In the genomic region with DNA sequence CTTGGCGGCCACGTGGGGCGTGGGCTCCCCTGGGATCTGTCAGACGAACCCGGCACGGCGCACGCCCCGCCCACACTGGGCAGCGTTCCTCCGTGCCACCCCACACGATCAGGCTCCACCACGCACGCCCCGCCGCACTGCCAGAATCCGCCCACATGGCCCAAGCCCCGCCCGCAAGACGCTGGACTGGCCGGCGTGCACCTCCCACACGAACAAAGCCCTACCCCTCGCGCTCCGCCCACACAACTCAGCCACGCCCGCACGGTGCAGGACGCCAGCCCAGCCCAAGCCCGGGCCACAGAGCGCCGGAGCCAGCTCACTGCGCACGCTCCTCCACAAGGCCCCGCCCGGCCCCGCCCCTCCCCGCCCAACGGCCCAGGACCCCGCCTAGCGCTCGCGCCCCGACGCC, we compare ENCODE assay signal across 1 cellular context.
A peak's percentile ranks its signal among the peaks of the same experiment; 100 is the strongest.
TF ChIP-seq lines count a peak whose summit lies in the region.

No MANE protein-coding gene starts in this region.

TF ChIP-seq in H1, 55 proteins besides CTCF, POLR2A, EP300 and RAD21:
- TF ChIP-seq, protein P1, sequence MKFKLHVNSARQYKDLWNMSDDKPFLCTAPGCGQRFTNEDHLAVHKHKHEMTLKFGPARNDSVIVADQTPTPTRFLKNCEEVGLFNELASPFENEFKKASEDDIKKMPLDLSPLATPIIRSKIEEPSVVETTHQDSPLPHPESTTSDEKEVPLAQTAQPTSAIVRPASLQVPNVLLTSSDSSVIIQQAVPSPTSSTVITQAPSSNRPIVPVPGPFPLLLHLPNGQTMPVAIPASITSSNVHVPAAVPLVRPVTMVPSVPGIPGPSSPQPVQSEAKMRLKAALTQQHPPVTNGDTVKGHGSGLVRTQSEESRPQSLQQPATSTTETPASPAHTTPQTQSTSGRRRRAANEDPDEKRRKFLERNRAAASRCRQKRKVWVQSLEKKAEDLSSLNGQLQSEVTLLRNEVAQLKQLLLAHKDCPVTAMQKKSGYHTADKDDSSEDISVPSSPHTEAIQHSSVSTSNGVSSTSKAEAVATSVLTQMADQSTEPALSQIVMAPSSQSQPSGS (IDR thresholded peaks at IDR 0.05; ENCODE audit: low read length) = no peak
- TF ChIP-seq FOSL1 (IDR thresholded peaks at IDR 0.05; ENCODE audit: insufficient read depth, low read depth, low read length) = no peak
- peak; percentile 49 for TF ChIP-seq NRF1 (IDR thresholded peaks at IDR 0.05; ENCODE audit: low read depth, low read length)
- peak; percentile 46 for TF ChIP-seq ASH2L (IDR thresholded peaks at IDR 0.05; ENCODE audit: low read length)
- no peak for TF ChIP-seq MAFK (IDR thresholded peaks at IDR 0.05; ENCODE audit: low read depth, low read length)
- TF ChIP-seq CREB1 (IDR thresholded peaks at IDR 0.05) = 0 out of 2 replicates have a peak, but pooled peaks have one; percentile 5
- no peak for TF ChIP-seq BCL11A (IDR thresholded peaks at IDR 0.05; ENCODE audit: low read depth in 2 of 2, low read length in 2 of 2)
- TF ChIP-seq NANOG (IDR thresholded peaks at IDR 0.05; ENCODE audit: insufficient read depth, low read depth, low read length, poor library complexity, severe bottlenecking) = no peak
- TF ChIP-seq EGR1 (IDR thresholded peaks at IDR 0.05; ENCODE audit: borderline replicate concordance, low read depth, low read length) = peak; percentile 84
- TF ChIP-seq, protein P2, sequence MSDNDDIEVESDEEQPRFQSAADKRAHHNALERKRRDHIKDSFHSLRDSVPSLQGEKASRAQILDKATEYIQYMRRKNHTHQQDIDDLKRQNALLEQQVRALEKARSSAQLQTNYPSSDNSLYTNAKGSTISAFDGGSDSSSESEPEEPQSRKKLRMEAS (IDR thresholded peaks at IDR 0.05) = peak; percentile 90
- TF ChIP-seq SP1 (IDR thresholded peaks at IDR 0.05; ENCODE audit: low read depth, low read length) = no peak
- TF ChIP-seq BACH1 (IDR thresholded peaks at IDR 0.05; ENCODE audit: low read length) = 0 out of 2 replicates have a peak, but pooled peaks have one; percentile 13
- no peak for TF ChIP-seq TCF12 (IDR thresholded peaks at IDR 0.05; ENCODE audit: low read depth, low read length)
TF ChIP-seq in H1: peak in this region for 6.
